Comparison of ENCODE assay signal across 12 cellular contexts in genomic region chr17:79799174-79799537, GRCh38. TPM values are rescaled to one million over a fixed set of nuclear protein-coding genes. Genes with fewer than 3 reads are reported as not detected.
A peak's percentile ranks its signal among the peaks of the same experiment; 100 is the strongest.
DNase-seq lines count a peak whose midpoint lies in the region; ATAC-seq and TF ChIP-seq lines count a peak whose summit lies in the region.
"Had no signal": no experiment of that assay in that cellular context is flagged by ENCODE, and none has a peak within 500 bp of the region (broad histone marks: within the 10 kb centered on the region; RNA-seq: fewer than 3 reads in every experiment).

No MANE protein-coding gene starts in this region.

- no peak for ATAC-seq in GM18868 (IDR thresholded peaks at IDR 0.05; ENCODE audit: unreplicated experiment)
- ATAC-seq: left colon had no signal

- peak; percentile 32 for DNase-seq in DMS53 (lab: John Stamatoyannopoulos, UW)
- DNase-seq in DMS53 treated with DMSO at 0.1 percent for 48 hours (lab: John Stamatoyannopoulos, UW; ENCODE audit: unreplicated experiment) = no peak
- DNase-seq in HFFc6 = no peak
- DNase-seq in neural crest cell (ENCODE audit: low read depth, low spot score) = no peak
- no peak for DNase-seq in G401 (ENCODE audit: low spot score)
- no peak for DNase-seq in NCI-H1930 (lab: John Stamatoyannopoulos, UW)
- DNase-seq: activated CD4-positive, alpha-beta T cell treated with anti-CD3 and anti-CD28 coated beads, Interleukin-2, amount 50 U/mL, for 48 hours; MG63; NCI-H2171 had no signal

- peaks cover 50% of the 10 kb centered on the region for H3K27me3 Mint-ChIP-seq in HFFc6 (ENCODE audit: insufficient read depth)
- peaks cover 73% of the 10 kb centered on the region for H3K27me3 Mint-ChIP-seq in brain
- H3K27me3 Mint-ChIP-seq in neural crest cell (ENCODE audit: low read depth) = peaks cover 83% of the 10 kb centered on the region

- H3K4me3 Mint-ChIP-seq in HFFc6 (peak overlapping the region; percentile 6; the same call in 1 of the 2 replicates), brain (peak overlapping the region; percentile 65 to 94 (median 81)), neural crest cell (peak overlapping the region; percentile 87)

- no peaks in the 10 kb centered on the region for H3K9me3 Mint-ChIP-seq in HFFc6
- peaks cover 0 to 8% (median 4%) of the 10 kb centered on the region in 5 experiments for H3K9me3 Mint-ChIP-seq in brain
- no peaks in the 10 kb centered on the region for H3K9me3 Mint-ChIP-seq in neural crest cell

- H3K4me1 Mint-ChIP-seq in HFFc6 (ENCODE audit: low read depth) = peaks cover 25% of the 10 kb centered on the region
- H3K4me1 Mint-ChIP-seq in brain = peaks cover 56% of the 10 kb centered on the region
- H3K4me1 Mint-ChIP-seq in neural crest cell = peaks cover 37% of the 10 kb centered on the region

- peaks cover 4% of the 10 kb centered on the region; the same call in 1 of the 2 replicates for H3K36me3 Mint-ChIP-seq in HFFc6 (ENCODE audit: low read depth)
- H3K36me3 Mint-ChIP-seq in brain = peaks cover 5% of the 10 kb centered on the region
- H3K36me3 Mint-ChIP-seq in neural crest cell (ENCODE audit: low read depth) = peaks cover 2% of the 10 kb centered on the region

- no peak overlapping the region for H3K27ac Mint-ChIP-seq in HFFc6
- H3K27ac Mint-ChIP-seq in brain = peak overlapping the region in 3 of 5 experiments; percentile 27 to 76 (median 33)
- H3K27ac Mint-ChIP-seq in neural crest cell (ENCODE audit: unreplicated experiment) = no peak overlapping the region

- in situ Hi-C loops in G401 (cut with HindIII; ENCODE audit: low sequenced_read_pairs) = loop anchor here (10.0 kb wide), 1 partner anchor 54 kb away; no protein-coding TSS in a partner anchor

- TF ChIP-seq CTCF in HFFc6 (IDR thresholded peaks at IDR 0.05) = no peak
- TF ChIP-seq CTCF in brain (conservative IDR thresholded peaks at IDR 0.05) = no peak
- no peak for TF ChIP-seq CTCF in neural crest cell (conservative IDR thresholded peaks at IDR 0.05)

RNA-seq across cellular contexts. Expression of gene CBX8, which starts 2.3 kb away (rescaled TPM):
- total RNA-seq in HFFc6 (2021; fragmentation: NEBNext Ultra II Directional; extraction: Animal tissue kit (Norgen Biotek cat#: 25700)) = 10 to 100 TPM in 1 of 6 experiments, 1 to 10 TPM in 5; 6.0 to 10.6 (median 8.1) TPM
- polyA plus RNA-seq in brain (ENCODE audit: insufficient read depth, low read depth, low replicate concordance) = 9.4 TPM
- 16.5 and 19.2 TPM in 2 replicates for total RNA-seq in neural crest cell
- 15.8 and 18.8 TPM in 2 replicates for total RNA-seq in G401 (2014; rRNA removed; shearing (Covaris generic))

RNA-seq across cellular contexts. Expression of gene CBX2, which starts 21.2 kb away (rescaled TPM):
- total RNA-seq in HFFc6 (2021; fragmentation: NEBNext Ultra II Directional; extraction: Animal tissue kit (Norgen Biotek cat#: 25700)) = 1 to 10 TPM in 5 of 6 experiments, under 1 TPM in 1; 0.75 to 2.0 (median 1.4) TPM
- 36.4 TPM for polyA plus RNA-seq in brain (ENCODE audit: insufficient read depth, low read depth, low replicate concordance)
- 95.4 and 101 TPM in 2 replicates for total RNA-seq in neural crest cell
- 35.8 and 48.4 TPM in 2 replicates for total RNA-seq in G401 (2014; rRNA removed; shearing (Covaris generic))

RNA-seq across cellular contexts. Expression of gene CBX4, which starts 40.1 kb away (rescaled TPM):
- total RNA-seq in HFFc6 (2021; fragmentation: NEBNext Ultra II Directional; extraction: Animal tissue kit (Norgen Biotek cat#: 25700)) = 10 to 100 TPM; 18.2 to 20.2 (median 19.3) TPM
- 30.6 TPM for polyA plus RNA-seq in brain (ENCODE audit: insufficient read depth, low read depth, low replicate concordance)
- total RNA-seq in neural crest cell = 19.1 and 21.0 TPM in 2 replicates
- total RNA-seq in G401 (2014; rRNA removed; shearing (Covaris generic)) = 13.5 and 20.9 TPM in 2 replicates

Comparison
In these comparisons a context has a peak if more than half of its experiments do, and no peak if none do; other contexts are left out.
1. H3K27ac Mint-ChIP-seq: peak in brain (3 of 5); none in HFFc6 (single experiment) and neural crest cell (single experiment).
2. H3K4me3 Mint-ChIP-seq: peak in every context shown above with its lines; median percentile 87 in neural crest cell; 81 in brain; 6 in HFFc6.
3. RNA of gene CBX2, which starts 21.2 kb away (total RNA-seq): 95.4 to 101 TPM in neural crest cell and 35.8 to 48.4 TPM in G401; 0.75 to 2.0 TPM in HFFc6; every median in the first group is over 10 times any median in the second.